18 cellular contexts compared by ENCODE assay signal in the genomic region with DNA sequence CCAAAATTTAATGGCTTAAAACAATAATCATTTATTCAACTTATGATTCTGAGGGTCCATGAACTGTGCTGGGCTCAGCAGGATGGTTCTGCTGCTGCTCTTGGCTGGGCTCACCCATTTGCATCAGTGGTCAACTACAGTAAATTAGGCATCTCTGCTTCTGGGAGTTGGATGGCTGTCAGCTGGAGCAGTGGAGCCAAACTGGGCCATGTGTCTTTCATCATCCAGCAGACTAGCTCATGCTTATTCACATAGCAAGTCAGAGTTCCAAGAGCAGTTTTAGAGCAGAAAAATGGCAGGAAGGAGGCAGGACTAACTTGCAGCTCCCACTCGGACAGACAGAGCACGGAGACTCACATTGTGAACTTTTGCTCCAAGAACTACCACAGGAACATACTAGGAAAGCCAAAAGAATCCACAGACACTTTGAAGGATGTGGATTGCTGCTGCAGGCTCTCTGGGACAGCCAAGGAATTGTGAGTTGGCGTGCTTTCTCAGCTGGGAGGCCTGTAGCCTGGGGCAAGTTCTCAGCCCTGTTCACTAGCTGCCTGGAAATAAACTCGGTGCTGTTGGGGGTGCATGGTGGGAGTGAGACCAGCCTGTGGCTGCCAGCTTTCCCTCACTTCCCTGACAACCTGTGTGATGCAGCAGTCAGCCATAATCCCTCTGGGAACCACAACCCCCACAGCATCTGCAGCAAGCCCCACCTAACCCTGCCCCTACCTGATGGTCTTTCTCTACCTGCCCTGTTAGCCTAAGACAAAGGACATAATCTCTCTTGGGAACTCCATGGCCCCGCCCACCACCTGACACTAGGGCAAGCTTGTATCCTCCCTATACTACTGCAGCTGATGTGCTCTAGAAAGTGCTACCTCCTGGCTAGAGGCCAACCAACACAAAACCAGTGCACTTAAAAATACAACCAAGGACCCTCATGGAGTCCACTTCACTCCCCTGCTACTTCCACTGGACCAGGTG.
DNase-seq lines count a peak whose midpoint lies in the region; ATAC-seq lines count a peak whose summit lies in the region.
"Had no signal": no experiment of that assay in that cellular context is flagged by ENCODE, and none has a peak within 500 bp of the region (broad histone marks: within the 10 kb centered on the region; RNA-seq: fewer than 3 reads in every experiment).

No MANE protein-coding gene starts in this region.

- H3K4me1 ChIP-seq in BLaER1: peaks cover 16% of the 10 kb centered on the region
- H3K4me1 ChIP-seq: SJSA1 had no signal

- no peaks in the 10 kb centered on the region for H4K20me1 ChIP-seq in BLaER1

- peak overlapping the region; percentile 45 for H3K4me2 ChIP-seq in BLaER1

- peaks cover 10% of the 10 kb centered on the region for H3K9me3 ChIP-seq in BLaER1
- H3K9me3 ChIP-seq: neutrophil, SJSA1 had no signal

- DNase-seq in GM04504 (ENCODE audit: low read depth) (peak; percentile 65), amniotic epithelial cell (ENCODE audit: low read depth) (peak; percentile 53), left lobe of liver (ENCODE audit: low spot score) (peak; percentile 28), midbrain (lab: John Stamatoyannopoulos, UW) (no peak), NCI-H82 (lab: John Stamatoyannopoulos, UW) (no peak)
- DNase-seq: activated CD4-positive, alpha-beta T cell treated with anti-CD3 and anti-CD28 coated beads for 48 hours; caudate nucleus; CD4-positive, alpha-beta memory T cell; glutamatergic neuron; H9; MV-4-11; stimulated activated CD4-positive, alpha-beta T cell treated with anti-CD3 and anti-CD28 coated beads, Interleukin-2, amount 100 ng/mL, for 48 hours; T-helper 9 cell had no signal

- no peak overlapping the region for H3K27ac ChIP-seq in BLaER1
- H3K27ac ChIP-seq: neutrophil, SJSA1 had no signal

- ATAC-seq in left lobe of liver: no peak
- no peak for ATAC-seq in GM21528 (IDR thresholded peaks at IDR 0.05; ENCODE audit: low FRiP score, unreplicated experiment)
- ATAC-seq: activated naive CD4-positive, alpha-beta T cell treated with anti-CD3 and anti-CD28 coated beads, Interleukin-2, amount 50 U/mL, for 72 hours had no signal

- no peak overlapping the region for H3K4me3 ChIP-seq in BLaER1
- H3K4me3 ChIP-seq: SJSA1 had no signal

- no peaks in the 10 kb centered on the region for H3K27me3 ChIP-seq in BLaER1
- H3K27me3 ChIP-seq: neutrophil, SJSA1 had no signal

- H3K9ac ChIP-seq in BLaER1: no peak overlapping the region

- H3K36me3 ChIP-seq in BLaER1: no peaks in the 10 kb centered on the region
- H3K36me3 ChIP-seq: neutrophil had no signal

Comparison
In these comparisons a context has a peak if more than half of its experiments do, and no peak if none do; other contexts are left out.
1. DNase-seq: peak in GM04504 (single experiment), amniotic epithelial cell (single experiment) and left lobe of liver (single experiment); none in midbrain (single experiment) and NCI-H82 (single experiment).